Comparison of ENCODE assay signal across 8 cellular contexts in genomic region chr11:116312560-116313340, GRCh38.
DNase-seq lines count a peak whose midpoint lies in the region; ATAC-seq and TF ChIP-seq lines count a peak whose summit lies in the region.

No MANE protein-coding gene starts in this region.

- H3K4me2 ChIP-seq in parathyroid adenoma (ENCODE audit: low read length), result no peak overlapping the region

- DNase-seq in EL (peak; percentile 4), NCI-H748 (lab: John Stamatoyannopoulos, UW; ENCODE audit: unreplicated experiment) (peak; percentile 65), fibroblast of pulmonary artery (ENCODE audit: low read depth) (peak; percentile 34), GM19238 (ENCODE audit: insufficient read length, low spot score) (no peak), Caco-2 (no peak)
- DNase-seq in activated CD8-positive, alpha-beta memory T cell treated with anti-CD3 and anti-CD28 coated beads, Interleukin-2, amount 50 U/mL, for 4 hours, result no peak

- H2AFZ ChIP-seq in parathyroid adenoma, result peak overlapping the region; percentile 84

- H3K27me3 Mint-ChIP-seq in Caco-2 (ENCODE audit: insufficient read depth, unreplicated experiment), result peaks cover 7% of the 10 kb centered on the region

- H3K27ac Mint-ChIP-seq in Caco-2 (ENCODE audit: unreplicated experiment), result no peak overlapping the region

- H3K9ac ChIP-seq in parathyroid adenoma, result no peak overlapping the region

- ATAC-seq in GM18517 (IDR thresholded peaks at IDR 0.05; ENCODE audit: unreplicated experiment), result no peak

- no peaks in the 10 kb centered on the region for H3K9me3 ChIP-seq in parathyroid adenoma (ENCODE audit: control insufficient read depth, low read length)
- H3K9me3 ChIP-seq in Caco-2, result no peaks in the 10 kb centered on the region

- no peaks in the 10 kb centered on the region for H3K36me3 Mint-ChIP-seq in Caco-2 (ENCODE audit: insufficient read depth, unreplicated experiment)

- no peaks in the 10 kb centered on the region for H3K4me1 Mint-ChIP-seq in Caco-2 (ENCODE audit: low read depth, unreplicated experiment)

- intact Hi-C loops in Caco-2 (cut with micrococcal nuclease; ENCODE audit: unreplicated experiment), result loop anchor here (1.0 kb wide), 1 partner anchor 23 kb away; no protein-coding TSS in a partner anchor

- no peak overlapping the region for H3K27ac ChIP-seq in parathyroid adenoma

- H3K27me3 ChIP-seq in parathyroid adenoma (ENCODE audit: control insufficient read depth, insufficient read depth, low read length), result no peaks in the 10 kb centered on the region
- no peaks in the 10 kb centered on the region for H3K27me3 ChIP-seq in Caco-2 (replicated peaks; ENCODE audit: control insufficient read depth, insufficient read depth, low read length)

- no peak overlapping the region for H3K4me3 Mint-ChIP-seq in Caco-2 (ENCODE audit: unreplicated experiment)

- CTCF ChIA-PET in Caco-2 (lab: Charles Lee), result interaction anchor here (0.7 kb wide), 1 partner anchor 15 kb away, joined by 3 read pairs; no protein-coding TSS in a partner anchor

- H3K79me2 ChIP-seq in parathyroid adenoma, result no peaks in the 10 kb centered on the region

- no peaks in the 10 kb centered on the region for H3K4me1 ChIP-seq in parathyroid adenoma
- no peaks in the 10 kb centered on the region for H3K4me1 ChIP-seq in Caco-2

- no TSS peak for BruUV-seq in Caco-2 (replicated peaks; lab: Mats Ljungman, UMichigan)

- POLR2A ChIA-PET in Caco-2 (lab: Charles Lee), result no interaction called here

- H3K9me3 Mint-ChIP-seq in Caco-2 (ENCODE audit: unreplicated experiment), result no peaks in the 10 kb centered on the region

- H3K4me3 ChIP-seq in fibroblast of pulmonary artery (replicated peaks; ENCODE audit: low read depth, low read length), result no peak overlapping the region
- H3K4me3 ChIP-seq in parathyroid adenoma (ENCODE audit: low read depth, low read length), result no peak overlapping the region
- H3K4me3 ChIP-seq in Caco-2 (ENCODE audit: low read depth, low read length), result no peak overlapping the region

- TF ChIP-seq CTCF in fibroblast of pulmonary artery (IDR thresholded peaks at IDR 0.05; ENCODE audit: low read length, missing control alignments) (no peak), parathyroid adenoma (IDR thresholded peaks at IDR 0.05) (no peak), Caco-2 (IDR thresholded peaks at IDR 0.05; ENCODE audit: insufficient read depth in 1 of 2, low read depth in 1 of 2, low read length in 1 of 2, severe bottlenecking in 1 of 2, unreplicated experiment in 1 of 2) (no peak)

- no peaks in the 10 kb centered on the region for H3K36me3 ChIP-seq in parathyroid adenoma (ENCODE audit: control insufficient read depth, insufficient read depth, low read length)
- H3K36me3 ChIP-seq in Caco-2 (ENCODE audit: control insufficient read depth, insufficient read depth, low read length), result no peaks in the 10 kb centered on the region

Comparison
In these comparisons a context has a peak if more than half of its experiments do, and no peak if none do; other contexts are left out.
1. DNase-seq: peak in EL (single experiment), NCI-H748 (single experiment) and fibroblast of pulmonary artery (single experiment); none in GM19238 (single experiment), Caco-2 (0 of 2) and activated CD8-positive, alpha-beta memory T cell treated with anti-CD3 and anti-CD28 coated beads, Interleukin-2, amount 50 U/mL, for 4 hours (single experiment).